ENCODE assay signal across 14 cellular contexts in genomic region chr11:99419991-99420390, GRCh38.
DNase-seq lines count a peak whose midpoint lies in the region; ATAC-seq and TF ChIP-seq lines count a peak whose summit lies in the region.
"Had no signal": no experiment of that assay in that cellular context is flagged by ENCODE, and none has a peak within 500 bp of the region (broad histone marks: within the 10 kb centered on the region; RNA-seq: fewer than 3 reads in every experiment).

No MANE protein-coding gene starts in this region.

- DNase-seq in HT1080 (ENCODE audit: low read depth), result peak; percentile 14
- peak; percentile 4 for DNase-seq in SK-N-DZ (ENCODE audit: low spot score)
- peak; percentile 0 for DNase-seq in fibroblast of mammary gland (ENCODE audit: low read depth)
- DNase-seq in AML-193 (lab: John Stamatoyannopoulos, UW), result no peak
- DNase-seq in testis, result no peak
- DNase-seq: BE2C; CD4-positive, alpha-beta T cell; DMS53; NCI-H1048; NCI-H2081 treated with DMSO at 0.1 percent for 48 hours had no signal

- H3K4me1 ChIP-seq in testis, result no peaks in the 10 kb centered on the region
- H3K4me1 ChIP-seq: BE2C had no signal

- no peak overlapping the region for H3K27ac ChIP-seq in testis
- H3K27ac ChIP-seq: KMS-11, RWPE1 had no signal

- H3K36me3 ChIP-seq in testis (ENCODE audit: low read depth, missing control alignments), result no peaks in the 10 kb centered on the region
- H3K36me3 ChIP-seq: BE2C had no signal

- WGBS in testis, 2 donors, result 78 to 81% methylated on average over 4 of the region's 4 CpGs

- H3K4me3 ChIP-seq in fibroblast of mammary gland (ENCODE audit: control insufficient read depth, low read depth, low read length) (no peak overlapping the region), testis (no peak overlapping the region)

- TF ChIP-seq CTCF in fibroblast of mammary gland (conservative IDR thresholded peaks at IDR 0.05; ENCODE audit: control insufficient read depth, insufficient read depth, low read depth, low read length) (no peak), testis (IDR thresholded peaks at IDR 0.05) (no peak)

- intact Hi-C loops in testis (cut with DNase I; ENCODE audit: low total_unique reads), result no loop called here

- no peak for TF ChIP-seq POLR2A in testis (IDR thresholded peaks at IDR 0.05)

- H3K27me3 ChIP-seq in testis, result no peaks in the 10 kb centered on the region
- H3K27me3 ChIP-seq: BE2C had no signal

- ATAC-seq in activated CD4-positive, CD25-positive, alpha-beta regulatory T cell treated with anti-CD3 and anti-CD28 coated beads, Interleukin-2, amount 50 U/mL, for 24 hours, result no peak
- no peak for ATAC-seq in GM18519 (IDR thresholded peaks at IDR 0.05; ENCODE audit: low FRiP score, unreplicated experiment)

- H3K9me3 ChIP-seq in testis, result no peaks in the 10 kb centered on the region
- H3K9me3 ChIP-seq: BE2C had no signal

Comparison
In these comparisons a context has a peak if more than half of its experiments do, and no peak if none do; other contexts are left out.
1. DNase-seq: peak in HT1080 (single experiment), SK-N-DZ (single experiment) and fibroblast of mammary gland (single experiment); none in AML-193 (0 of 2) and testis (single experiment).